Comparison of ENCODE assay signal across 12 cellular contexts in genomic region chr1:171468120-171468790, GRCh38. TPM values are rescaled to one million over a fixed set of nuclear protein-coding genes. Genes with fewer than 3 reads are reported as not detected.
DNase-seq lines count a peak whose midpoint lies in the region; ATAC-seq lines count a peak whose summit lies in the region.
"Had no signal": no experiment of that assay in that cellular context is flagged by ENCODE, and none has a peak within 500 bp of the region (broad histone marks: within the 10 kb centered on the region; RNA-seq: fewer than 3 reads in every experiment).

No MANE protein-coding gene starts in this region.

- no peaks in the 10 kb centered on the region for H3K9me3 Mint-ChIP-seq in activated T-helper 17 cell treated with anti-CD3 and anti-CD28 coated beads, Interleukin-2, amount 50 U/mL, for 72 hours
- H3K9me3 Mint-ChIP-seq: stimulated activated naive CD8-positive, alpha-beta T cell treated with anti-CD3 and anti-CD28 coated beads, Interleukin-15, Interleukin-2, amounts not matched to agents 100 ng/mL and 50 ng/mL, for 24 hours had no signal

- H3K4me1 Mint-ChIP-seq in activated T-helper 17 cell treated with anti-CD3 and anti-CD28 coated beads, Interleukin-2, amount 50 U/mL, for 72 hours, result no peaks in the 10 kb centered on the region

- DNase-seq in renal cortical epithelial cell (ENCODE audit: low read depth) (peak; percentile 92), SIG-M5 treated with dmso at 0.1 percent for 504 hours (lab: John Stamatoyannopoulos, UW; ENCODE audit: unreplicated experiment) (no peak), T1000 (lab: John Stamatoyannopoulos, UW) (no peak), superior temporal gyrus (ENCODE audit: extremely low spot score) (no peak), DMS153 (lab: John Stamatoyannopoulos, UW) (no peak)
- DNase-seq: activated CD8-positive, alpha-beta memory T cell treated with anti-CD3 and anti-CD28 coated beads, Interleukin-2, amount 50 U/mL, for 4 hours; NCI-H187 treated with DMSO at 0.1 percent for 48 hours; pancreas had no signal

- no peak overlapping the region for H3K27ac Mint-ChIP-seq in activated T-helper 17 cell treated with anti-CD3 and anti-CD28 coated beads, Interleukin-2, amount 50 U/mL, for 72 hours
- H3K27ac Mint-ChIP-seq: stimulated activated naive CD8-positive, alpha-beta T cell treated with anti-CD3 and anti-CD28 coated beads, Interleukin-15, Interleukin-2, amounts not matched to agents 100 ng/mL and 50 ng/mL, for 24 hours had no signal

- H3K27me3 Mint-ChIP-seq in activated T-helper 17 cell treated with anti-CD3 and anti-CD28 coated beads, Interleukin-2, amount 50 U/mL, for 72 hours, result no peaks in the 10 kb centered on the region
- H3K27me3 Mint-ChIP-seq: stimulated activated naive CD8-positive, alpha-beta T cell treated with anti-CD3 and anti-CD28 coated beads, Interleukin-15, Interleukin-2, amounts not matched to agents 100 ng/mL and 50 ng/mL, for 24 hours had no signal

- H3K4me3 Mint-ChIP-seq in activated T-helper 17 cell treated with anti-CD3 and anti-CD28 coated beads, Interleukin-2, amount 50 U/mL, for 72 hours, result no peak overlapping the region
- H3K4me3 Mint-ChIP-seq: stimulated activated naive CD8-positive, alpha-beta T cell treated with anti-CD3 and anti-CD28 coated beads, Interleukin-15, Interleukin-2, amounts not matched to agents 100 ng/mL and 50 ng/mL, for 24 hours had no signal

- ATAC-seq in GM18907 (IDR thresholded peaks at IDR 0.05; ENCODE audit: unreplicated experiment) (peak; percentile 65), HG02885 (IDR thresholded peaks at IDR 0.05; ENCODE audit: poor library complexity, unreplicated experiment) (peak; percentile 88)
- peak; percentile 72 for ATAC-seq in activated T-helper 17 cell treated with anti-CD3 and anti-CD28 coated beads, Interleukin-2, amount 50 U/mL, for 72 hours (replicated peaks)
- ATAC-seq: pancreas had no signal

- no peaks in the 10 kb centered on the region for H3K36me3 Mint-ChIP-seq in activated T-helper 17 cell treated with anti-CD3 and anti-CD28 coated beads, Interleukin-2, amount 50 U/mL, for 72 hours (ENCODE audit: low read depth)

RNA-seq across cellular contexts. Expression of gene PRRC2C, which starts 17.1 kb away (rescaled TPM):
- total RNA-seq in activated T-helper 17 cell treated with anti-CD3 and anti-CD28 coated beads, Interleukin-2, amount 50 U/mL, for 72 hours, result 100 to 1,000 TPM; 209 to 242 TPM
- 37.2 and 145 TPM in 2 replicates for total RNA-seq in renal cortical epithelial cell
